In the genomic region with DNA sequence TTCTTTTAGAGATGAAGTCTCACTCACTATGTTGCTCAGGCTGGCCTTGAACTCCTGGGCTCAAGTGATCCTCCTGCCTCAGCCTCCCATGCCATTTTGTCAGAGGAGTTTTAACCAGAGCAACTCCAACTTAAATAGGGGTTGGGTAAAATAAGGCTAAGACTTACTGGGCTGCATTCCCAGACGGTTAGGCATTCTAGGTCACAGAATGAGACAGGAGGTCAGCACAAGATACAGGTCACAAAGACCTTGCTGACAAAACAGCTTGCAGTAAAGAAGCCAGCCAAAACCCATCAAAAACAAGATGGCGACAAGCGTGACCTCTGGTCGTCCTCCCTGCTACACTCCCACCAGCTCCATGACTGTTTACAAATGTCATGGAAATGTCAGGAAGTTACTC, we compare ENCODE assay signal across 36 cellular contexts. TPM values are rescaled to one million over a fixed set of nuclear protein-coding genes. Genes with fewer than 3 reads are reported as not detected.
"Had no signal": no experiment of that assay in that cellular context is flagged by ENCODE, and none has a peak within 500 bp of the region (broad histone marks: within the 10 kb centered on the region; RNA-seq: fewer than 3 reads in every experiment).

No MANE protein-coding gene starts in this region.

- H3K4me3 Mint-ChIP-seq: activated B cell treated with CpG ODN at 0.5 μM for 24 hours; activated CD4-positive, alpha-beta memory T cell treated with anti-CD3 and anti-CD28 coated beads for 36 hours; activated CD8-positive, alpha-beta memory T cell treated with anti-CD3 and anti-CD28 coated beads, Interleukin-2, amount 10 ng/mL, durations not matched to agents 7 days and 5 days; activated CD8-positive, alpha-beta T cell treated with anti-CD3 and anti-CD28 coated beads, Interleukin-2, amount 10 ng/mL, durations not matched to agents 7 days and 5 days; activated naive CD4-positive, alpha-beta T cell treated with anti-CD3 and anti-CD28 coated beads for 36 hours; activated naive CD4-positive, alpha-beta T cell treated with anti-CD3 and anti-CD28 coated beads, Interleukin-2, amount 50 U/mL, for 24 hours; activated naive CD8-positive, alpha-beta T cell treated with anti-CD3 and anti-CD28 coated beads for 36 hours; activated naive CD8-positive, alpha-beta T cell treated with anti-CD3 and anti-CD28 coated beads, Interleukin-2, amount 50 U/mL, for 24 hours; activated T-helper 1 cell treated with anti-CD3 and anti-CD28 coated beads, Interleukin-12 subunit alpha, Interleukin-12 subunit beta, Interleukin-2, Interleukin-4 antibody, amounts not matched to agents 30 ng/mL and 10 ng/mL and 1 ng/mL, durations not matched to agents 14 hours and 24 hours and 36 hours; dendritic cell treated with granulocyte-macrophage colony-stimulating factor and Interleukin-4, amounts not matched to agents 40 ng/mL and 50 ng/mL, for 4 days; endodermal cell; T-helper 17 cell; T-helper 2 cell treated with Interferon-gamma antibody and Interleukin-4, amounts not matched to agents 5 μg/mL and 100 μg/mL, for 36 hours had no signal

- H3K4me1 Mint-ChIP-seq: activated B cell treated with CpG ODN at 0.5 μM for 24 hours; activated CD8-positive, alpha-beta memory T cell treated with anti-CD3 and anti-CD28 coated beads, Interleukin-2, amount 10 ng/mL, durations not matched to agents 7 days and 5 days; activated naive CD4-positive, alpha-beta T cell treated with anti-CD3 and anti-CD28 coated beads, Interleukin-2, amount 50 U/mL, for 24 hours; activated naive CD8-positive, alpha-beta T cell treated with anti-CD3 and anti-CD28 coated beads for 36 hours; activated naive CD8-positive, alpha-beta T cell treated with anti-CD3 and anti-CD28 coated beads, Interleukin-2, amount 50 U/mL, for 24 hours; endodermal cell had no signal

- H3K9me3 Mint-ChIP-seq: activated B cell treated with CpG ODN at 0.5 μM for 24 hours; activated CD4-positive, alpha-beta memory T cell treated with anti-CD3 and anti-CD28 coated beads for 36 hours; activated naive CD4-positive, alpha-beta T cell treated with anti-CD3 and anti-CD28 coated beads for 36 hours; activated naive CD4-positive, alpha-beta T cell treated with anti-CD3 and anti-CD28 coated beads, Interleukin-2, amount 50 U/mL, for 24 hours; activated naive CD8-positive, alpha-beta T cell treated with anti-CD3 and anti-CD28 coated beads for 36 hours; T-helper 2 cell treated with Interferon-gamma antibody and Interleukin-4, amounts not matched to agents 5 μg/mL and 100 μg/mL, for 36 hours had no signal

- H3K4me3 ChIP-seq: adrenal gland, body of pancreas, colonic mucosa, dorsolateral prefrontal cortex, gastroesophageal sphincter, heart right ventricle had no signal

- H3K4me1 ChIP-seq: adrenal gland, colonic mucosa, foreskin keratinocyte, heart right ventricle had no signal

- ATAC-seq: activated CD4-positive, CD25-positive, alpha-beta regulatory T cell treated with anti-CD3 and anti-CD28 coated beads, Interleukin-2, amount 50 U/mL, for 24 hours; activated CD8-positive, alpha-beta memory T cell treated with anti-CD3 and anti-CD28 coated beads, Interleukin-2, amount 10 ng/mL, durations not matched to agents 7 days and 5 days; activated CD8-positive, alpha-beta T cell treated with anti-CD3 and anti-CD28 coated beads, Interleukin-2, amount 10 ng/mL, durations not matched to agents 7 days and 5 days; activated naive CD8-positive, alpha-beta T cell treated with anti-CD3 and anti-CD28 coated beads, Interleukin-2, amount 50 U/mL, for 24 hours; body of pancreas; esophagus mucosa; foreskin keratinocyte; gastroesophageal sphincter; heart right ventricle; T-helper 17 cell had no signal

- H3K27ac ChIP-seq: adrenal gland, body of pancreas, colonic mucosa, dorsolateral prefrontal cortex, foreskin keratinocyte, gastroesophageal sphincter, heart right ventricle, WERI-Rb-1 had no signal

- H3K9me3 ChIP-seq: adrenal gland, body of pancreas, colonic mucosa, gastroesophageal sphincter, heart right ventricle had no signal

- H3K36me3 ChIP-seq: adrenal gland, colonic mucosa, gastroesophageal sphincter, heart right ventricle, WERI-Rb-1 had no signal

- H3K36me3 Mint-ChIP-seq: activated CD4-positive, alpha-beta memory T cell treated with anti-CD3 and anti-CD28 coated beads for 36 hours; activated CD8-positive, alpha-beta memory T cell treated with anti-CD3 and anti-CD28 coated beads, Interleukin-2, amount 10 ng/mL, durations not matched to agents 7 days and 5 days; activated naive CD4-positive, alpha-beta T cell treated with anti-CD3 and anti-CD28 coated beads, Interleukin-2, amount 50 U/mL, for 24 hours; activated naive CD8-positive, alpha-beta T cell treated with anti-CD3 and anti-CD28 coated beads for 36 hours had no signal

- H3K27ac Mint-ChIP-seq: activated B cell treated with CpG ODN at 0.5 μM for 24 hours; activated CD4-positive, alpha-beta memory T cell treated with anti-CD3 and anti-CD28 coated beads for 36 hours; activated CD8-positive, alpha-beta memory T cell treated with anti-CD3 and anti-CD28 coated beads, Interleukin-2, amount 10 ng/mL, durations not matched to agents 7 days and 5 days; activated CD8-positive, alpha-beta T cell treated with anti-CD3 and anti-CD28 coated beads, Interleukin-2, amount 10 ng/mL, durations not matched to agents 7 days and 5 days; activated naive CD4-positive, alpha-beta T cell treated with anti-CD3 and anti-CD28 coated beads for 36 hours; activated naive CD4-positive, alpha-beta T cell treated with anti-CD3 and anti-CD28 coated beads, Interleukin-2, amount 50 U/mL, for 24 hours; activated naive CD8-positive, alpha-beta T cell treated with anti-CD3 and anti-CD28 coated beads for 36 hours; activated naive CD8-positive, alpha-beta T cell treated with anti-CD3 and anti-CD28 coated beads, Interleukin-2, amount 50 U/mL, for 24 hours; activated T-helper 1 cell treated with anti-CD3 and anti-CD28 coated beads, Interleukin-12 subunit alpha, Interleukin-12 subunit beta, Interleukin-2, Interleukin-4 antibody, amounts not matched to agents 30 ng/mL and 10 ng/mL and 1 ng/mL, durations not matched to agents 14 hours and 24 hours and 36 hours; activated T-helper 2 cell treated with anti-CD3 and anti-CD28 coated beads, Interferon-gamma antibody, Interleukin-2, Interleukin-4, amounts not matched to agents 10 μg/mL and 5 μg/mL and 100 μg/mL, durations not matched to agents 14 hours and 24 hours and 36 hours; dendritic cell treated with granulocyte-macrophage colony-stimulating factor and Interleukin-4, amounts not matched to agents 40 ng/mL and 50 ng/mL, for 4 days; endodermal cell; T-helper 17 cell; T-helper 2 cell treated with Interferon-gamma antibody and Interleukin-4, amounts not matched to agents 5 μg/mL and 100 μg/mL, for 36 hours had no signal

- DNase-seq: activated B cell treated with CpG ODN at 0.5 μM for 24 hours; activated CD4-positive, alpha-beta memory T cell treated with anti-CD3 and anti-CD28 coated beads for 36 hours; activated CD4-positive, alpha-beta T cell treated with anti-CD3 and anti-CD28 coated beads for 48 hours; activated CD4-positive, alpha-beta T cell treated with anti-CD3 and anti-CD28 coated beads, Interleukin-2, amount 50 U/mL, for 1 hour; activated CD8-positive, alpha-beta memory T cell treated with anti-CD3 and anti-CD28 coated beads, Interleukin-2, amount 10 ng/mL, durations not matched to agents 7 days and 5 days; activated CD8-positive, alpha-beta memory T cell treated with anti-CD3 and anti-CD28 coated beads, Interleukin-2, amount 50 U/mL, for 4 hours; activated CD8-positive, alpha-beta T cell treated with anti-CD3 and anti-CD28 coated beads, Interleukin-2, amount 10 ng/mL, durations not matched to agents 7 days and 5 days; activated effector memory CD4-positive, alpha-beta T cell treated with anti-CD3 and anti-CD28 coated beads, Interleukin-2, amount 50 U/mL, for 16 hours; activated naive CD4-positive, alpha-beta T cell treated with anti-CD3 and anti-CD28 coated beads for 36 hours; activated naive CD8-positive, alpha-beta T cell treated with anti-CD3 and anti-CD28 coated beads for 36 hours; activated naive CD8-positive, alpha-beta T cell treated with anti-CD3 and anti-CD28 coated beads, Interleukin-2, amount 50 U/mL, for 24 hours; activated T-cell treated with anti-CD3 and anti-CD28 coated beads, Interleukin-2, amount 50 U/mL, for 1 hour; activated T-cell treated with anti-CD3 and anti-CD28 coated beads, Interleukin-2, amount 50 U/mL, for 48 hours; adrenal gland; amygdala; aorta; body of pancreas; caudate nucleus; colonic mucosa; dorsolateral prefrontal cortex; effector memory CD4-positive, alpha-beta T cell; endodermal cell; foreskin keratinocyte; heart right ventricle; T-helper 1 cell; T-helper 17 cell; T1000; WERI-Rb-1 had no signal

- H3K27me3 ChIP-seq: adrenal gland, body of pancreas, colonic mucosa, foreskin keratinocyte, gastroesophageal sphincter had no signal

RNA-seq across cellular contexts. Expression of a gene that starts 5.7 kb away (rescaled TPM):
- total RNA-seq: activated B cell treated with CpG ODN at 0.5 μM for 24 hours; activated CD8-positive, alpha-beta T cell treated with anti-CD3 and anti-CD28 coated beads, Interleukin-2, amount 10 ng/mL, durations not matched to agents 7 days and 5 days had no signal
